Comparison of ENCODE assay signal across 9 cellular contexts in the genomic region with DNA sequence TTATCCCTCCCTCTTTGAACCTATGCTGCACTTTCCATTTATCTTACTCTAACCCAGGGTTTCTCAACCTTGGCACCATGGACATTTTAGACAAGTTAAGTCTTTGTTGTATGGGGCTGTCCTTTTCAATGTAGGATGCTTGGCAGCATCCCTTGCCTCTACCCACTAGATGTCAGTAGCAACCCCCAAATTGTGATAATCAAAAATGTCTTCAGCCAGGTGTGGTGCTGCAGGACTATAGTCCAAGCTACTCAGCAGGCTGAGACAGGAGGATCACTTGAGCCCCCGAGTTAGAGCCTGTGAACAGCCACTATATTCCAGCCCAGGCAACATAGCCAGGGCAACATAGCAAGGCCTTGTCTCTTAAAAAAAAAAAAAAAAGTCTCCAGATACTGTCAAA. TPM values are rescaled to one million over a fixed set of nuclear protein-coding genes. Genes with fewer than 3 reads are reported as not detected.
DNase-seq lines count a peak whose midpoint lies in the region; ATAC-seq and TF ChIP-seq lines count a peak whose summit lies in the region.
"Had no signal": no experiment of that assay in that cellular context is flagged by ENCODE, and none has a peak within 500 bp of the region (broad histone marks: within the 10 kb centered on the region; RNA-seq: fewer than 3 reads in every experiment).

No MANE protein-coding gene starts in this region.

- H3K36me3 ChIP-seq in psoas muscle (ENCODE audit: insufficient read depth in 1 of 2, low read depth in 1 of 2): no peaks in the 10 kb centered on the region
- H3K36me3 ChIP-seq in colonic mucosa: no peaks in the 10 kb centered on the region

- WGBS in psoas muscle, 3 donors: 0 to 29% (median 8%) methylated on average over 1 of the region's 1 CpG

- peaks cover 0 to 44% (median 0%) of the 10 kb centered on the region in 3 donors for H3K27me3 ChIP-seq in psoas muscle (ENCODE audit: insufficient read depth in 3 of 3, low read length in 2 of 3)
- H3K27me3 ChIP-seq in colonic mucosa: no peaks in the 10 kb centered on the region

- H3K9ac ChIP-seq in colonic mucosa (ENCODE audit: low read depth in 2 of 2, low read length in 2 of 2): no peak overlapping the region

- DNase-seq in DMS 273 (lab: John Stamatoyannopoulos, UW; ENCODE audit: unreplicated experiment): peak; percentile 56
- no peak for DNase-seq in DMS 273 treated with DMSO at 0.1 percent for 48 hours (lab: John Stamatoyannopoulos, UW)
- DNase-seq in NCI-H146 (lab: John Stamatoyannopoulos, UW): peak; percentile 34
- peak; percentile 0 to 14 for DNase-seq in cerebellar nuclear complex (lab: John Stamatoyannopoulos, UW)
- no peak for DNase-seq in psoas muscle
- no peak for DNase-seq in mesenteric fat pad (ENCODE audit: low spot score)
- no peak for DNase-seq in colonic mucosa
- DNase-seq: amniotic stem cell had no signal

- TF ChIP-seq CTCF in psoas muscle (IDR thresholded peaks at IDR 0.05) (peak; percentile 20), colonic mucosa (IDR thresholded peaks at IDR 0.05) (no peak)

- H3K4me1 ChIP-seq in psoas muscle (no peaks in the 10 kb centered on the region), colonic mucosa (no peaks in the 10 kb centered on the region)

- no peak for ATAC-seq in psoas muscle
- ATAC-seq in GM21786 (IDR thresholded peaks at IDR 0.05; ENCODE audit: unreplicated experiment): no peak

- H3K9me3 ChIP-seq in psoas muscle: no peaks in the 10 kb centered on the region
- no peaks in the 10 kb centered on the region for H3K9me3 ChIP-seq in colonic mucosa

- intact Hi-C loops in psoas muscle (cut with DNase I) (no loop called here), colonic mucosa (cut with DNase I) (no loop called here)

- no peak overlapping the region for H3K4me3 ChIP-seq in psoas muscle
- no peak overlapping the region for H3K4me3 ChIP-seq in colonic mucosa

- H3K27ac ChIP-seq in psoas muscle: no peak overlapping the region
- H3K27ac ChIP-seq in colonic mucosa: no peak overlapping the region

RNA-seq across cellular contexts. Expression of gene LRCH2, which starts 7.0 kb away (rescaled TPM):
- total RNA-seq in psoas muscle (1 to 10 TPM in 1 of 4 donors, under 1 TPM in 3; 0.22 to 1.0 (median 0.46) TPM), mesenteric fat pad (2.6 TPM), colonic mucosa (1 to 10 TPM in 1 of 2 donors, under 1 TPM in 1; 0.44 to 2.7 TPM)
- polyA plus RNA-seq in psoas muscle: under 1 TPM; 0.26 to 0.35 (median 0.31) TPM

RNA-seq across cellular contexts. Expression of gene RBMXL3, which starts 37.7 kb away (rescaled TPM):
- total RNA-seq in psoas muscle (not detected), mesenteric fat pad (not detected), colonic mucosa (not detected)
- polyA plus RNA-seq in psoas muscle: not detected

Comparison
In these comparisons a context has a peak if more than half of its experiments do, and no peak if none do; other contexts are left out.
1. DNase-seq: peak in DMS 273 (single experiment), NCI-H146 (single experiment) and cerebellar nuclear complex (2 of 2); none in DMS 273 treated with DMSO at 0.1 percent for 48 hours (single experiment), psoas muscle (0 of 2), mesenteric fat pad (single experiment) and colonic mucosa (single experiment).